In genomic region chr5:180100621-180101450, GRCh38 we compare ENCODE assay signal across 18 cellular contexts.
"Had no signal": no experiment of that assay in that cellular context is flagged by ENCODE, and none has a peak within 500 bp of the region (broad histone marks: within the 10 kb centered on the region; RNA-seq: fewer than 3 reads in every experiment).

No MANE protein-coding gene starts in this region.

- ATAC-seq: activated T-helper 17 cell treated with anti-CD3 and anti-CD28 coated beads, Interleukin-2, amount 50 U/mL, for 72 hours; PC-3 had no signal

- DNase-seq: activated CD4-positive, alpha-beta T cell treated with anti-CD3 and anti-CD28 coated beads for 1 hour; activated CD4-positive, alpha-beta T cell treated with anti-CD3 and anti-CD28 coated beads, Interleukin-2, amount 10 ng/mL, durations not matched to agents 24 days and 14 days; activated CD4-positive, alpha-beta T cell treated with anti-CD3 and anti-CD28 coated beads, Interleukin-2, amount 50 U/mL, for 48 hours; activated gamma-delta T cell; activated naive CD4-positive, alpha-beta T cell treated with anti-CD3 and anti-CD28 coated beads for 36 hours; activated T-cell treated with anti-CD3 and anti-CD28 coated beads for 4 hours; activated T-cell treated with anti-CD3 and anti-CD28 coated beads, Interleukin-2, amount 50 U/mL, for 48 hours; amygdala; NCI-H1092; NCI-H1436; NCI-H1694 treated with DMSO at 0.1 percent for 48 hours; NCI-H2029 treated with DMSO at 0.1 percent for 48 hours; NCI-H446; NCI-H524; PC-3; SHP77 treated with DMSO at 0.1 percent for 48 hours had no signal

- H3K27ac ChIP-seq: KMS-11 had no signal
